ENCODE assay signal across 14 cellular contexts in genomic region chr1:3481836-3482589, GRCh38. TPM values are rescaled to one million over a fixed set of nuclear protein-coding genes. Genes with fewer than 3 reads are reported as not detected.
A peak's percentile ranks its signal among the peaks of the same experiment; 100 is the strongest.
DNase-seq lines count a peak whose midpoint lies in the region; ATAC-seq, FAIRE-seq and TF ChIP-seq lines count a peak whose summit lies in the region.
"Had no signal": no experiment of that assay in that cellular context is flagged by ENCODE, and none has a peak within 500 bp of the region (broad histone marks: within the 10 kb centered on the region; RNA-seq: fewer than 3 reads in every experiment).

No MANE protein-coding gene starts in this region.

- POLR2A ChIA-PET in K562 (lab: Yijun Ruan, JAX) = interaction anchor here (0.6 to 0.8 kb wide), 4 partner anchors 8 to 48 kb away, joined by 3 to 6 read pairs (median 4); no protein-coding TSS in a partner anchor

- H3K79me2 ChIP-seq in K562 (ENCODE audit: control insufficient read depth, insufficient read depth, low read length) (no peaks in the 10 kb centered on the region), keratinocyte (ENCODE audit: control insufficient read depth, insufficient read depth, low read length) (no peaks in the 10 kb centered on the region)
- H3K79me2 ChIP-seq: parathyroid adenoma had no signal

- no peaks in the 10 kb centered on the region for H3K27me3 Mint-ChIP-seq in CD4-positive, CD25-positive, alpha-beta regulatory T cell

- H3K9ac ChIP-seq in K562 (ENCODE audit: insufficient read depth in 1 of 2, low read depth in 2 of 2, low read length in 2 of 2) (no peak overlapping the region), keratinocyte (ENCODE audit: control insufficient read depth, extremely low read depth, insufficient read depth, low read length) (peak overlapping the region; percentile 22)
- H3K9ac ChIP-seq: parathyroid adenoma had no signal

- TF ChIP-seq CTCF in K562 (IDR thresholded peaks at IDR 0.05 in 2 of 3, conservative IDR thresholded peaks at IDR 0.05 in 1 of 3; ENCODE audit: insufficient read depth in 2 of 3, low read depth in 1 of 3, low read length in 3 of 3) (no peak), keratinocyte (optimal IDR thresholded peaks at IDR 0.05 in 1 of 3, IDR thresholded peaks at IDR 0.05 in 1 of 3, conservative IDR thresholded peaks at IDR 0.05 in 1 of 3; ENCODE audit: extremely low read depth in 1 of 3, insufficient read depth in 2 of 3, low read length in 3 of 3) (no peak)

- 3% methylated on average over 21 of the region's 29 CpGs for WGBS in K562 (ENCODE audit: insufficient coverage, low coverage, missing lambda C conversion rate)

- BruUV-seq in K562 (replicated peaks; lab: Mats Ljungman, UMichigan) = no TSS peak

- no peak overlapping the region for H3K4me2 ChIP-seq in K562 (ENCODE audit: insufficient read depth, low read length)
- H3K4me2 ChIP-seq in keratinocyte (ENCODE audit: control insufficient read depth, extremely low read depth, insufficient read depth, low read depth, low read length) = peak overlapping the region; percentile 25

- dilution Hi-C loops in keratinocyte (cut with MboI; ENCODE audit: extremely low pct_ligation_motif_present, low sequenced_read_pairs) = no loop called here

- TF ChIP-seq POLR2A in K562 (conservative IDR thresholded peaks at IDR 0.05) = no peak

- H3K27me3 ChIP-seq in CD4-positive, CD25-positive, alpha-beta regulatory T cell (ENCODE audit: control insufficient read depth, insufficient read depth, low read length) = no peaks in the 10 kb centered on the region
- H3K27me3 ChIP-seq in K562 (ENCODE audit: control insufficient read depth in 2 of 2, insufficient read depth in 2 of 2, low read length in 2 of 2) = peaks cover 10 to 26% of the 10 kb centered on the region in 2 experiments
- H3K27me3 ChIP-seq in keratinocyte (ENCODE audit: control insufficient read depth, extremely low read depth, insufficient read depth, low read length) = no peaks in the 10 kb centered on the region
- H3K27me3 ChIP-seq: dorsolateral prefrontal cortex had no signal

- no peak for FAIRE-seq in K562 (lab: Jason Lieb, UNC)
- peak; percentile 92 for FAIRE-seq in keratinocyte (lab: Jason Lieb, UNC)

- no peak for TF ChIP-seq RAD21 in K562 (CRISPR knock-in tag; conservative IDR thresholded peaks at IDR 0.05 in 1 of 2, IDR thresholded peaks at IDR 0.05 in 1 of 2)

- ATAC-seq in CD4-positive, CD25-positive, alpha-beta regulatory T cell (ENCODE audit: low read depth in 2 of 2) = peak; percentile 11 to 28
- ATAC-seq in K562 = peak; percentile 3; the same call in 2 of the 3 replicates
- no peak for ATAC-seq in HG02970 (IDR thresholded peaks at IDR 0.05; ENCODE audit: low FRiP score, unreplicated experiment)

- H3K36me3 ChIP-seq in CD4-positive, CD25-positive, alpha-beta regulatory T cell (ENCODE audit: control insufficient read depth, insufficient read depth, low read length) = no peaks in the 10 kb centered on the region
- no peaks in the 10 kb centered on the region for H3K36me3 ChIP-seq in K562 (ENCODE audit: control insufficient read depth, insufficient read depth, low read length)
- peaks cover 0 to 3% of the 10 kb centered on the region in 2 experiments for H3K36me3 ChIP-seq in keratinocyte (ENCODE audit: control insufficient read depth in 2 of 2, extremely low read depth in 1 of 2, insufficient read depth in 2 of 2, low read length in 2 of 2)
- H3K36me3 ChIP-seq: adrenal gland had no signal

- no peak overlapping the region for H2AFZ ChIP-seq in K562 (ENCODE audit: low read depth, low read length)
- no peak overlapping the region for H2AFZ ChIP-seq in keratinocyte (ENCODE audit: control insufficient read depth, low read length)
- H2AFZ ChIP-seq: parathyroid adenoma had no signal

- TF ChIP-seq EP300 in K562 (IDR thresholded peaks at IDR 0.05; ENCODE audit: low read length) = no peak

- in situ Hi-C loops in K562 (cut with MboI) = loop anchor here (5.0 kb wide), 1 partner anchor 35 kb away; no protein-coding TSS in a partner anchor

- no peaks in the 10 kb centered on the region for H3K4me1 Mint-ChIP-seq in CD4-positive, CD25-positive, alpha-beta regulatory T cell

- DNase-seq in CD4-positive, CD25-positive, alpha-beta regulatory T cell = no peak
- peak; percentile 94 for DNase-seq in HPDE6-E6E7 (ENCODE audit: extremely low spot score)
- DNase-seq in K562 (ENCODE audit: extremely low read depth in 1 of 4, low spot score in 3 of 4) = peak in 1 of 4 experiments; percentile 24
- peak; percentile 75 for DNase-seq in keratinocyte (ENCODE audit: low read depth, low spot score)
- DNase-seq in MV-4-11 (lab: John Stamatoyannopoulos, UW) = no peak
- DNase-seq in Ammon's horn (ENCODE audit: low spot score) = no peak
- DNase-seq in OCI-M1 (lab: John Stamatoyannopoulos, UW) = no peak
- DNase-seq: adrenal gland, C1 segment of cervical spinal cord, dorsolateral prefrontal cortex, NCI-H187 treated with DMSO at 0.1 percent for 48 hours, T1000 had no signal

- intact Hi-C loops in K562 (cut with micrococcal nuclease) = no loop called here

- no peaks in the 10 kb centered on the region for H3K4me1 ChIP-seq in CD4-positive, CD25-positive, alpha-beta regulatory T cell (ENCODE audit: control insufficient read depth, insufficient read depth, low read length, poor library complexity, severe bottlenecking)
- peaks cover 0 to 54% of the 10 kb centered on the region in 2 experiments; a peak in 2 of 5 replicates for H3K4me1 ChIP-seq in K562 (replicated peaks in 1 of 2; ENCODE audit: control insufficient read depth in 2 of 2, insufficient read depth in 2 of 2, low read length in 2 of 2)
- peaks cover 16% of the 10 kb centered on the region for H3K4me1 ChIP-seq in keratinocyte (ENCODE audit: control insufficient read depth, extremely low read depth, insufficient read depth, low read length)
- H3K4me1 ChIP-seq: adrenal gland, parathyroid adenoma had no signal

- H3K9me1 ChIP-seq in K562 (ENCODE audit: control insufficient read depth, insufficient read depth, low read length) = no peaks in the 10 kb centered on the region
- H3K9me1 ChIP-seq in keratinocyte (ENCODE audit: control insufficient read depth, extremely low read depth, insufficient read depth, low read length) = no peaks in the 10 kb centered on the region

- H4K20me1 ChIP-seq in K562 (replicated peaks; ENCODE audit: control insufficient read depth, insufficient read depth, low read length) (peaks cover 19% of the 10 kb centered on the region), keratinocyte (ENCODE audit: control insufficient read depth, extremely low read depth, insufficient read depth, low read length) (no peaks in the 10 kb centered on the region)

- H3K36me3 Mint-ChIP-seq in CD4-positive, CD25-positive, alpha-beta regulatory T cell = no peaks in the 10 kb centered on the region

- H3K9me3 Mint-ChIP-seq in CD4-positive, CD25-positive, alpha-beta regulatory T cell = peaks cover 0 to 2% (median under 1%) of the 10 kb centered on the region in 7 donors

- H3K9me3 ChIP-seq in CD4-positive, CD25-positive, alpha-beta regulatory T cell (ENCODE audit: control insufficient read depth in 2 of 2, low read length in 2 of 2) = no peaks in the 10 kb centered on the region
- H3K9me3 ChIP-seq in K562 (replicated peaks; ENCODE audit: control insufficient read depth, insufficient read depth, low read depth, low read length) (no peaks in the 10 kb centered on the region), keratinocyte (ENCODE audit: control insufficient read depth, low read depth, low read length) (no peaks in the 10 kb centered on the region)
- H3K9me3 ChIP-seq: adrenal gland had no signal

- H3K4me3 Mint-ChIP-seq in CD4-positive, CD25-positive, alpha-beta regulatory T cell = no peak overlapping the region

- H3K27ac Mint-ChIP-seq in CD4-positive, CD25-positive, alpha-beta regulatory T cell = no peak overlapping the region

- H3K27ac ChIP-seq in CD4-positive, CD25-positive, alpha-beta regulatory T cell (ENCODE audit: insufficient read depth, low read length, poor library complexity, severe bottlenecking) = no peak overlapping the region
- H3K27ac ChIP-seq in K562 (ENCODE audit: extremely low read depth, low read depth, low read length) = no peak overlapping the region
- H3K27ac ChIP-seq in keratinocyte (ENCODE audit: control insufficient read depth, insufficient read depth, low read length) = peak overlapping the region; percentile 14
- H3K27ac ChIP-seq: adrenal gland, dorsolateral prefrontal cortex, parathyroid adenoma had no signal

- no peak overlapping the region for H3K4me3 ChIP-seq in CD4-positive, CD25-positive, alpha-beta regulatory T cell (ENCODE audit: low read depth, low read length)
- H3K4me3 ChIP-seq in K562 = no peak overlapping the region
- no peak overlapping the region for H3K4me3 ChIP-seq in keratinocyte (ENCODE audit: control insufficient read depth in 2 of 3, extremely low read depth in 1 of 3, insufficient read depth in 2 of 3, low read depth in 1 of 3, low read length in 3 of 3)
- H3K4me3 ChIP-seq: adrenal gland, dorsolateral prefrontal cortex had no signal

- CTCF ChIA-PET in K562 (lab: Yijun Ruan, JAX; ENCODE audit: low intra/inter-chr PET ratio) = interaction anchor here (5.5 kb wide), 1 partner anchor 29 kb away, joined by 91 read pairs; the partner anchor contains the start of gene ARHGEF16

RNA-seq across cellular contexts. Expression of gene ARHGEF16, which starts 27.5 kb away (rescaled TPM):
- not detected for total RNA-seq in CD4-positive, CD25-positive, alpha-beta regulatory T cell
- polyA plus RNA-seq in CD4-positive, CD25-positive, alpha-beta regulatory T cell = not detected
- 1.6 and 7.5 TPM in 2 replicates for total RNA-seq in K562 (2011; cell fraction: chromatin; rRNA removed; ENCODE audit: low replicate concordance)
- total RNA-seq in K562 (2011; cell fraction: nucleolus; rRNA removed) = 3.9 and 5.7 TPM in 2 replicates
- 2.1 and 3.2 TPM in 2 replicates for total RNA-seq in K562 (2011; cell fraction: nucleoplasm; rRNA removed)
- total RNA-seq in K562 (2014; rRNA removed) = 0.45 and 0.94 TPM in 2 replicates
- total RNA-seq in K562 (2014; rRNA removed; fragmentation: Illumina TruSeq; extraction: Trizol) = 0.06 and 0.15 TPM in 2 replicates
- total RNA-seq in K562 (2015; rRNA removed; fragmentation: Illumina TruSeq; extraction: Trizol) = 0.11 and 0.25 TPM in 2 replicates
- total RNA-seq in K562 (2021) = 0.98 and 1.2 TPM in 2 replicates
- 0.78 and 0.93 TPM in 2 replicates for polyA plus RNA-seq in K562 (2011; rRNA removed)
- polyA plus RNA-seq in K562 (2011; cell fraction: cytosol; rRNA removed) = 0.49 and 1.9 TPM in 2 replicates
- 2.9 and 7.4 TPM in 2 replicates for polyA plus RNA-seq in K562 (2011; cell fraction: nucleus; rRNA removed)
- polyA plus RNA-seq in K562 (2012) = 0.49 and 2.9 TPM in 2 replicates
- 0.49 and 0.66 TPM in 2 replicates for polyA plus RNA-seq in K562 (2014; fragmentation: Illumina TruSeq; extraction: Trizol)
- not detected for polyA plus RNA-seq in K562 (2014; fragmentation: Nextera tagmentation; extraction: Ambion mirVana)
- polyA plus RNA-seq in K562 (2014; rRNA removed) = 0.78 and 1.2 TPM in 2 replicates
- 1.3 and 3.0 TPM in 2 replicates for polyA minus RNA-seq in K562 (2011; rRNA and poly(A)+ RNA removed)
- 0.91 and 1.5 TPM in 2 replicates for polyA minus RNA-seq in K562 (2011; cell fraction: cytosol; rRNA and poly(A)+ RNA removed)
- polyA minus RNA-seq in K562 (2011; cell fraction: nucleus; rRNA and poly(A)+ RNA removed) = 2.4 and 4.6 TPM in 2 replicates
- polyA plus RNA-seq in keratinocyte = 5.0 to 9.6 TPM (median 6.2 TPM) in 3 replicates
- 4.1 TPM for polyA plus RNA-seq in keratinocyte (2011; ENCODE audit: low read depth)
- polyA plus RNA-seq in keratinocyte (2011; cell fraction: cytosol; rRNA removed) = 4.6 and 6.9 TPM in 2 replicates
- 17.5 and 18.1 TPM in 2 replicates for polyA plus RNA-seq in keratinocyte (2011; cell fraction: nucleus; rRNA removed)
- polyA plus RNA-seq in keratinocyte (2012; ENCODE audit: low replicate concordance) = 5.6 and 6.0 TPM in 2 replicates
- 11.0 to 12.7 TPM (median 11.2 TPM) in 3 replicates for polyA minus RNA-seq in keratinocyte
- 10.7 TPM for polyA minus RNA-seq in keratinocyte (2011; cell fraction: cytosol; rRNA and poly(A)+ RNA removed)
- polyA minus RNA-seq in keratinocyte (2011; cell fraction: nucleus; rRNA and poly(A)+ RNA removed) = 7.8 and 9.0 TPM in 2 replicates

Comparison
In these comparisons a context has a peak if more than half of its experiments do, and no peak if none do; other contexts are left out.
1. DNase-seq: peak in HPDE6-E6E7 (single experiment) and keratinocyte (single experiment); none in CD4-positive, CD25-positive, alpha-beta regulatory T cell (0 of 3), MV-4-11 (single experiment), Ammon's horn (single experiment) and OCI-M1 (single experiment).